Comparison of ENCODE assay signal across 5 cellular contexts in genomic region chr16:87936016-87936374, GRCh38. TPM values are rescaled to one million over a fixed set of nuclear protein-coding genes. Genes with fewer than 3 reads are reported as not detected.
"Had no signal": no experiment of that assay in that cellular context is flagged by ENCODE, and none has a peak within 500 bp of the region (broad histone marks: within the 10 kb centered on the region; RNA-seq: fewer than 3 reads in every experiment).

No MANE protein-coding gene starts in this region.

RNA-seq across cellular contexts. Expression of gene CA5A, which starts 0.3 kb away (rescaled TPM):
- total RNA-seq: HT-29, HT1080, IMR-90, K562 had no signal
- polyA plus RNA-seq: IgD-negative memory B cell, IMR-90, K562 had no signal
